In genomic region chr10:77636967-77637473, GRCh38 we compare ENCODE assay signal across 8 cellular contexts. TPM values are rescaled to one million over a fixed set of nuclear protein-coding genes. Genes with fewer than 3 reads are reported as not detected.
DNase-seq lines count a peak whose midpoint lies in the region; ATAC-seq lines count a peak whose summit lies in the region.

No MANE protein-coding gene starts in this region.

- peaks cover 41% of the 10 kb centered on the region for H3K27me3 Mint-ChIP-seq in activated naive CD8-positive, alpha-beta T cell
- H3K27me3 Mint-ChIP-seq in CD4-positive, alpha-beta memory T cell = peaks cover 49 to 56% of the 10 kb centered on the region in 2 donors

- H3K9me3 Mint-ChIP-seq in activated naive CD8-positive, alpha-beta T cell (ENCODE audit: low read depth) = no peaks in the 10 kb centered on the region
- no peaks in the 10 kb centered on the region for H3K9me3 Mint-ChIP-seq in CD4-positive, alpha-beta memory T cell

- ATAC-seq in stimulated activated naive CD8-positive, alpha-beta T cell treated with anti-CD3 and anti-CD28 coated beads, Interleukin-15, Interleukin-2, amounts not matched to agents 100 U/mL and 50 U/mL, for 24 hours = peak; percentile 12
- ATAC-seq in HG02571 (IDR thresholded peaks at IDR 0.05; ENCODE audit: unreplicated experiment) = no peak

- H3K4me3 Mint-ChIP-seq in activated naive CD8-positive, alpha-beta T cell = peak overlapping the region; percentile 88
- peak overlapping the region in 2 of 8 donors; percentile 69 to 74 for H3K4me3 Mint-ChIP-seq in CD4-positive, alpha-beta memory T cell

- H3K4me3 ChIP-seq in iPS-15b (ENCODE audit: low read depth, low read length) = peak overlapping the region; percentile 85
- H3K4me3 ChIP-seq in CD4-positive, alpha-beta memory T cell (ENCODE audit: low read length in 2 of 2) = no peak overlapping the region

- no peak overlapping the region for H3K9ac ChIP-seq in iPS-15b (ENCODE audit: low read depth, low read length)

- no peak overlapping the region for H3K27ac Mint-ChIP-seq in activated naive CD8-positive, alpha-beta T cell
- H3K27ac Mint-ChIP-seq in CD4-positive, alpha-beta memory T cell = no peak overlapping the region

- CTCF ChIA-PET in CD4-positive, alpha-beta memory T cell (lab: Charles Lee; ENCODE audit: partially characterized antibody) = no interaction called here

- peaks cover 8% of the 10 kb centered on the region for H3K4me1 ChIP-seq in iPS-15b (ENCODE audit: control insufficient read depth, insufficient read depth, low read length)
- no peaks in the 10 kb centered on the region for H3K4me1 ChIP-seq in CD4-positive, alpha-beta memory T cell (ENCODE audit: insufficient read depth, low read length)

- no peaks in the 10 kb centered on the region for H3K9me3 ChIP-seq in iPS-15b (ENCODE audit: control insufficient read depth, insufficient read depth, low read length)
- no peaks in the 10 kb centered on the region for H3K9me3 ChIP-seq in CD4-positive, alpha-beta memory T cell (ENCODE audit: control insufficient read depth in 1 of 2, low read length in 2 of 2)

- DNase-seq in NCI-H1105 treated with DMSO at 0.1 percent for 48 hours (lab: John Stamatoyannopoulos, UW) (peak; percentile 13), NCI-H1105 (lab: John Stamatoyannopoulos, UW) (no peak), NCI-H345 treated with DMSO at 0.1 percent for 48 hours (lab: John Stamatoyannopoulos, UW; ENCODE audit: unreplicated experiment) (no peak)
- no peak for DNase-seq in stimulated activated naive CD8-positive, alpha-beta T cell treated with anti-CD3 and anti-CD28 coated beads, Interleukin-15, Interleukin-2, amounts not matched to agents 100 U/mL and 50 U/mL, for 24 hours
- no peak for DNase-seq in CD4-positive, alpha-beta memory T cell

- H3K27ac ChIP-seq in CD4-positive, alpha-beta memory T cell (ENCODE audit: low read depth, low read length) = no peak overlapping the region

- H3K4me1 Mint-ChIP-seq in activated naive CD8-positive, alpha-beta T cell (ENCODE audit: low read depth) = peaks cover 7% of the 10 kb centered on the region
- peaks cover 2 to 25% (median 14%) of the 10 kb centered on the region in 4 donors for H3K4me1 Mint-ChIP-seq in CD4-positive, alpha-beta memory T cell

- POLR2A ChIA-PET in CD4-positive, alpha-beta memory T cell (lab: Charles Lee; ENCODE audit: partially characterized antibody) = no interaction called here

- peaks cover 66% of the 10 kb centered on the region for H3K27me3 ChIP-seq in iPS-15b (ENCODE audit: control insufficient read depth, insufficient read depth, low read length)
- H3K27me3 ChIP-seq in CD4-positive, alpha-beta memory T cell (ENCODE audit: insufficient read depth, low read length) = peaks cover 5% of the 10 kb centered on the region

- no peaks in the 10 kb centered on the region for H3K36me3 ChIP-seq in iPS-15b (ENCODE audit: control insufficient read depth, insufficient read depth, low read length)
- no peaks in the 10 kb centered on the region for H3K36me3 ChIP-seq in CD4-positive, alpha-beta memory T cell (ENCODE audit: insufficient read depth, low read length)

- no peaks in the 10 kb centered on the region for H3K36me3 Mint-ChIP-seq in activated naive CD8-positive, alpha-beta T cell
- H3K36me3 Mint-ChIP-seq in CD4-positive, alpha-beta memory T cell = no peaks in the 10 kb centered on the region

- intact Hi-C loops in CD4-positive, alpha-beta memory T cell (cut with micrococcal nuclease) = no loop called here

RNA-seq across cellular contexts. Expression of gene KCNMA1, which starts 0.6 kb away (rescaled TPM):
- not detected for total RNA-seq in CD4-positive, alpha-beta memory T cell
- under 1 TPM in 1 of 2 donors, not detected in 1; 0.26 TPM for polyA plus RNA-seq in CD4-positive, alpha-beta memory T cell
